In genomic region chr12:85041395-85041794, GRCh38 we compare ENCODE assay signal across 9 cellular contexts. TPM values are rescaled to one million over a fixed set of nuclear protein-coding genes. Genes with fewer than 3 reads are reported as not detected.
"Had no signal": no experiment of that assay in that cellular context is flagged by ENCODE, and none has a peak within 500 bp of the region (broad histone marks: within the 10 kb centered on the region; RNA-seq: fewer than 3 reads in every experiment).

No MANE protein-coding gene starts in this region.

- H3K9me3 ChIP-seq: HAP-1 had no signal

- H3K36me3 ChIP-seq: HAP-1 had no signal

- ATAC-seq: K562 had no signal

- H3K4me3 ChIP-seq: GM23248, HAP-1, K562 had no signal

- H3K4me1 ChIP-seq: HAP-1 had no signal

- H2AFZ ChIP-seq: GM23248 had no signal

- H3K9ac ChIP-seq: GM23248 had no signal

- H3K27ac ChIP-seq: GM23248 had no signal

- DNase-seq: GM23248, GOT3, H7, IMR-90, KG1 had no signal

RNA-seq across cellular contexts. Expression of gene LRRIQ1, which starts 5.2 kb away (rescaled TPM):
- total RNA-seq: K562 had no signal
- polyA plus RNA-seq: K562 had no signal

RNA-seq across cellular contexts. Expression of gene TSPAN19, which starts 5.3 kb away (rescaled TPM):
- total RNA-seq: GM23248, H4, H7, HT-29, IMR-90, K562 had no signal
- polyA plus RNA-seq: IMR-90, K562 had no signal
